Comparison of ENCODE assay signal across 44 cellular contexts in genomic region chr14:74382231-74382630, GRCh38. TPM values are rescaled to one million over a fixed set of nuclear protein-coding genes. Genes with fewer than 3 reads are reported as not detected.
"Had no signal": no experiment of that assay in that cellular context is flagged by ENCODE, and none has a peak within 500 bp of the region (broad histone marks: within the 10 kb centered on the region; RNA-seq: fewer than 3 reads in every experiment).

No MANE protein-coding gene starts in this region.

- H3K27me3 Mint-ChIP-seq: activated naive CD4-positive, alpha-beta T cell treated with anti-CD3 and anti-CD28 coated beads, Interleukin-2, amount 50 U/mL, for 24 hours; activated naive CD8-positive, alpha-beta T cell; activated naive CD8-positive, alpha-beta T cell treated with anti-CD3 and anti-CD28 coated beads for 36 hours; activated naive CD8-positive, alpha-beta T cell treated with anti-CD3 and anti-CD28 coated beads, Interleukin-2, amount 50 U/mL, for 24 hours; activated T-cell treated with anti-CD3 and anti-CD28 coated beads, Interleukin-2, amount 50 U/mL, for 24 hours; activated T-helper 17 cell treated with anti-CD3 and anti-CD28 coated beads, Interleukin-2, amount 50 U/mL, for 72 hours had no signal

- H3K27ac Mint-ChIP-seq: activated naive CD4-positive, alpha-beta T cell treated with anti-CD3 and anti-CD28 coated beads for 36 hours; activated naive CD4-positive, alpha-beta T cell treated with anti-CD3 and anti-CD28 coated beads, Interleukin-2, amount 10 ng/mL, durations not matched to agents 7 days and 5 days; activated naive CD4-positive, alpha-beta T cell treated with anti-CD3 and anti-CD28 coated beads, Interleukin-2, amount 50 U/mL, for 24 hours; activated naive CD4-positive, alpha-beta T cell treated with anti-CD3 and anti-CD28 coated beads, Interleukin-2, amount 50 U/mL, for 72 hours; activated naive CD8-positive, alpha-beta T cell; activated naive CD8-positive, alpha-beta T cell treated with anti-CD3 and anti-CD28 coated beads for 36 hours; activated naive CD8-positive, alpha-beta T cell treated with anti-CD3 and anti-CD28 coated beads, Interleukin-2, amount 10 ng/mL, durations not matched to agents 7 days and 5 days; activated naive CD8-positive, alpha-beta T cell treated with anti-CD3 and anti-CD28 coated beads, Interleukin-2, amount 50 U/mL, for 24 hours; activated T-cell treated with anti-CD3 and anti-CD28 coated beads, Interleukin-2, amount 50 U/mL, for 24 hours; activated T-cell treated with anti-CD3 and anti-CD28 coated beads, Interleukin-2, amount 50 U/mL, for 72 hours; activated T-helper 1 cell treated with anti-CD3 and anti-CD28 coated beads, Interleukin-12 subunit alpha, Interleukin-12 subunit beta, Interleukin-2, Interleukin-4 antibody, amounts not matched to agents 30 ng/mL and 10 ng/mL and 1 ng/mL, durations not matched to agents 14 hours and 24 hours and 36 hours; activated T-helper 17 cell treated with anti-CD3 and anti-CD28 coated beads, Interleukin-2, amount 50 U/mL, for 72 hours; activated T-helper 2 cell treated with anti-CD3 and anti-CD28 coated beads, Interferon-gamma antibody, Interleukin-2, Interleukin-4, amounts not matched to agents 10 μg/mL and 5 μg/mL and 100 μg/mL, durations not matched to agents 14 hours and 24 hours and 36 hours; brain had no signal

- H3K4me1 Mint-ChIP-seq: activated naive CD4-positive, alpha-beta T cell treated with anti-CD3 and anti-CD28 coated beads, Interleukin-2, amount 10 ng/mL, durations not matched to agents 7 days and 5 days; activated naive CD4-positive, alpha-beta T cell treated with anti-CD3 and anti-CD28 coated beads, Interleukin-2, amount 50 U/mL, for 24 hours; activated naive CD8-positive, alpha-beta T cell treated with anti-CD3 and anti-CD28 coated beads for 36 hours; activated naive CD8-positive, alpha-beta T cell treated with anti-CD3 and anti-CD28 coated beads, Interleukin-2, amount 50 U/mL, for 24 hours; activated T-helper 17 cell treated with anti-CD3 and anti-CD28 coated beads, Interleukin-2, amount 50 U/mL, for 72 hours; brain; central memory CD8-positive, alpha-beta T cell had no signal

- H3K9me3 Mint-ChIP-seq: activated naive CD4-positive, alpha-beta T cell treated with anti-CD3 and anti-CD28 coated beads for 36 hours; activated naive CD4-positive, alpha-beta T cell treated with anti-CD3 and anti-CD28 coated beads, Interleukin-2, amount 10 ng/mL, durations not matched to agents 7 days and 5 days; activated naive CD4-positive, alpha-beta T cell treated with anti-CD3 and anti-CD28 coated beads, Interleukin-2, amount 50 U/mL, for 24 hours; activated naive CD4-positive, alpha-beta T cell treated with anti-CD3 and anti-CD28 coated beads, Interleukin-2, amount 50 U/mL, for 72 hours; activated naive CD8-positive, alpha-beta T cell treated with anti-CD3 and anti-CD28 coated beads for 36 hours; activated naive CD8-positive, alpha-beta T cell treated with anti-CD3 and anti-CD28 coated beads, Interleukin-2, amount 10 ng/mL, durations not matched to agents 7 days and 5 days; activated naive CD8-positive, alpha-beta T cell treated with anti-CD3 and anti-CD28 coated beads, Interleukin-2, amount 50 U/mL, for 24 hours; activated T-cell treated with anti-CD3 and anti-CD28 coated beads, Interleukin-2, amount 50 U/mL, for 24 hours; activated T-cell treated with anti-CD3 and anti-CD28 coated beads, Interleukin-2, amount 50 U/mL, for 4 hours; activated T-cell treated with anti-CD3 and anti-CD28 coated beads, Interleukin-2, amount 50 U/mL, for 72 hours; activated T-helper 1 cell treated with anti-CD3 and anti-CD28 coated beads, Interleukin-12 subunit alpha, Interleukin-12 subunit beta, Interleukin-2, Interleukin-4 antibody, amounts not matched to agents 30 ng/mL and 10 ng/mL and 1 ng/mL, durations not matched to agents 14 hours and 24 hours and 36 hours; activated T-helper 17 cell treated with anti-CD3 and anti-CD28 coated beads, Interleukin-2, amount 50 U/mL, for 72 hours; activated T-helper 2 cell treated with anti-CD3 and anti-CD28 coated beads, Interferon-gamma antibody, Interleukin-2, Interleukin-4, amounts not matched to agents 10 μg/mL and 5 μg/mL and 100 μg/mL, durations not matched to agents 14 hours and 24 hours and 36 hours; brain; central memory CD8-positive, alpha-beta T cell had no signal

- H3K4me3 ChIP-seq: adrenal gland, ascending aorta, body of pancreas, breast epithelium, cardiac muscle cell had no signal

- ATAC-seq: activated naive CD4-positive, alpha-beta T cell treated with anti-CD3 and anti-CD28 coated beads, Interleukin-2, amount 50 U/mL, for 72 hours; activated naive CD8-positive, alpha-beta T cell treated with anti-CD3 and anti-CD28 coated beads, Interleukin-2, amount 50 U/mL, for 24 hours; activated T-cell treated with anti-CD3 and anti-CD28 coated beads, Interleukin-2, amount 50 U/mL, for 4 hours; activated T-cell treated with anti-CD3 and anti-CD28 coated beads, Interleukin-2, amount 50 U/mL, for 72 hours; activated T-helper 17 cell treated with anti-CD3 and anti-CD28 coated beads, Interleukin-2, amount 50 U/mL, for 72 hours; body of pancreas had no signal

- FAIRE-seq: astrocyte, bronchial epithelial cell had no signal

- H3K36me3 Mint-ChIP-seq: activated naive CD4-positive, alpha-beta T cell treated with anti-CD3 and anti-CD28 coated beads, Interleukin-2, amount 10 ng/mL, durations not matched to agents 7 days and 5 days; activated naive CD4-positive, alpha-beta T cell treated with anti-CD3 and anti-CD28 coated beads, Interleukin-2, amount 50 U/mL, for 24 hours; activated naive CD4-positive, alpha-beta T cell treated with anti-CD3 and anti-CD28 coated beads, Interleukin-2, amount 50 U/mL, for 72 hours; activated naive CD8-positive, alpha-beta T cell; activated naive CD8-positive, alpha-beta T cell treated with anti-CD3 and anti-CD28 coated beads for 36 hours; activated naive CD8-positive, alpha-beta T cell treated with anti-CD3 and anti-CD28 coated beads, Interleukin-2, amount 10 ng/mL, durations not matched to agents 7 days and 5 days; brain had no signal

- DNase-seq: activated effector memory CD4-positive, alpha-beta T cell treated with anti-CD3 and anti-CD28 coated beads, Interleukin-2, amount 50 U/mL, for 16 hours; activated effector memory CD4-positive, alpha-beta T cell treated with Interleukin-2 at 50 U/mL for 16 hours; activated gamma-delta T cell; activated gamma-delta T cell treated with Interleukin-2 at 50 U/mL for 16 hours; activated naive CD4-positive, alpha-beta T cell; activated naive CD4-positive, alpha-beta T cell treated with anti-CD3 and anti-CD28 coated beads for 36 hours; activated naive CD4-positive, alpha-beta T cell treated with anti-CD3 and anti-CD28 coated beads, Interleukin-2, amount 10 ng/mL, durations not matched to agents 7 days and 5 days; activated naive CD4-positive, alpha-beta T cell treated with anti-CD3 and anti-CD28 coated beads, Interleukin-2, amount 50 U/mL, for 16 hours; activated naive CD4-positive, alpha-beta T cell treated with Interleukin-2 at 50 U/mL for 16 hours; activated naive CD8-positive, alpha-beta T cell treated with anti-CD3 and anti-CD28 coated beads for 36 hours; activated naive CD8-positive, alpha-beta T cell treated with anti-CD3 and anti-CD28 coated beads, Interleukin-2, amount 10 ng/mL, durations not matched to agents 7 days and 5 days; activated naive CD8-positive, alpha-beta T cell treated with anti-CD3 and anti-CD28 coated beads, Interleukin-2, amount 50 U/mL, for 24 hours; activated T-cell treated with anti-CD3 and anti-CD28 coated beads, Interleukin-2, amount 50 U/mL, for 1 hour; activated T-cell treated with anti-CD3 and anti-CD28 coated beads, Interleukin-2, amount 50 U/mL, for 24 hours; activated T-cell treated with anti-CD3 and anti-CD28 coated beads, Interleukin-2, amount 50 U/mL, for 4 hours; activated T-cell treated with anti-CD3 and anti-CD28 coated beads, Interleukin-2, amount 50 U/mL, for 48 hours; activated T-cell treated with anti-CD3 and anti-CD28 coated beads, Interleukin-2, amount 50 U/mL, for 72 hours; adrenal gland; amniotic stem cell; amygdala; anterior cingulate cortex; aorta; body of pancreas; brain microvascular endothelial cell; caudate nucleus; central memory CD4-positive, alpha-beta T cell; cerebellar nuclear complex had no signal

- H3K27me3 ChIP-seq: adrenal gland, ascending aorta, body of pancreas, breast epithelium, cardiac muscle cell had no signal

- H3K4me3 Mint-ChIP-seq: activated naive CD4-positive, alpha-beta T cell treated with anti-CD3 and anti-CD28 coated beads for 36 hours; activated naive CD4-positive, alpha-beta T cell treated with anti-CD3 and anti-CD28 coated beads, Interleukin-2, amount 10 ng/mL, durations not matched to agents 7 days and 5 days; activated naive CD4-positive, alpha-beta T cell treated with anti-CD3 and anti-CD28 coated beads, Interleukin-2, amount 50 U/mL, for 24 hours; activated naive CD8-positive, alpha-beta T cell; activated naive CD8-positive, alpha-beta T cell treated with anti-CD3 and anti-CD28 coated beads for 36 hours; activated naive CD8-positive, alpha-beta T cell treated with anti-CD3 and anti-CD28 coated beads, Interleukin-2, amount 10 ng/mL, durations not matched to agents 7 days and 5 days; activated naive CD8-positive, alpha-beta T cell treated with anti-CD3 and anti-CD28 coated beads, Interleukin-2, amount 50 U/mL, for 24 hours; activated T-cell treated with anti-CD3 and anti-CD28 coated beads, Interleukin-2, amount 50 U/mL, for 24 hours; activated T-cell treated with anti-CD3 and anti-CD28 coated beads, Interleukin-2, amount 50 U/mL, for 4 hours; activated T-cell treated with anti-CD3 and anti-CD28 coated beads, Interleukin-2, amount 50 U/mL, for 72 hours; activated T-helper 1 cell treated with anti-CD3 and anti-CD28 coated beads, Interleukin-12 subunit alpha, Interleukin-12 subunit beta, Interleukin-2, Interleukin-4 antibody, amounts not matched to agents 30 ng/mL and 10 ng/mL and 1 ng/mL, durations not matched to agents 14 hours and 24 hours and 36 hours; activated T-helper 17 cell treated with anti-CD3 and anti-CD28 coated beads, Interleukin-2, amount 50 U/mL, for 72 hours; brain; central memory CD8-positive, alpha-beta T cell had no signal

- H3K27ac ChIP-seq: adrenal gland, ascending aorta, body of pancreas, brain microvascular endothelial cell, breast epithelium, cardiac muscle cell had no signal

- H3K4me1 ChIP-seq: adrenal gland, ascending aorta, body of pancreas, breast epithelium had no signal

- H3K36me3 ChIP-seq: adrenal gland, ascending aorta, brain microvascular endothelial cell, breast epithelium, cardiac muscle cell had no signal

- H3K9me3 ChIP-seq: adrenal gland, ascending aorta, body of pancreas, breast epithelium had no signal

RNA-seq across cellular contexts. Expression of gene VRTN, which starts 34.0 kb away (rescaled TPM):
- total RNA-seq: activated naive CD4-positive, alpha-beta T cell treated with anti-CD3 and anti-CD28 coated beads for 36 hours; activated naive CD4-positive, alpha-beta T cell treated with anti-CD3 and anti-CD28 coated beads, Interleukin-2, amount 50 U/mL, for 72 hours; activated naive CD8-positive, alpha-beta T cell treated with anti-CD3 and anti-CD28 coated beads for 36 hours; activated naive CD8-positive, alpha-beta T cell treated with anti-CD3 and anti-CD28 coated beads, Interleukin-2, amount 10 ng/mL, durations not matched to agents 7 days and 5 days; activated T-cell treated with anti-CD3 and anti-CD28 coated beads, Interleukin-2, amount 50 U/mL, for 72 hours; activated T-helper 1 cell treated with anti-CD3 and anti-CD28 coated beads, Interleukin-12 subunit alpha, Interleukin-12 subunit beta, Interleukin-2, Interleukin-4 antibody, amounts not matched to agents 30 ng/mL and 10 ng/mL and 1 ng/mL, durations not matched to agents 14 hours and 24 hours and 36 hours; activated T-helper 17 cell treated with anti-CD3 and anti-CD28 coated beads, Interleukin-2, amount 50 U/mL, for 72 hours; activated T-helper 2 cell treated with anti-CD3 and anti-CD28 coated beads, Interferon-gamma antibody, Interleukin-2, Interleukin-4, amounts not matched to agents 10 μg/mL and 5 μg/mL and 100 μg/mL, durations not matched to agents 14 hours and 24 hours and 36 hours; aorta; ascending aorta; body of pancreas; breast epithelium; bronchial epithelial cell; cardiac septum; cerebellum; chondrocyte had no signal
- polyA plus RNA-seq: adipose tissue, adrenal gland, aorta had no signal

RNA-seq across cellular contexts. Expression of gene SYNDIG1L, which starts 43.8 kb away (rescaled TPM):
- total RNA-seq: activated naive CD4-positive, alpha-beta T cell treated with anti-CD3 and anti-CD28 coated beads for 36 hours; activated naive CD4-positive, alpha-beta T cell treated with anti-CD3 and anti-CD28 coated beads, Interleukin-2, amount 50 U/mL, for 72 hours; activated naive CD8-positive, alpha-beta T cell treated with anti-CD3 and anti-CD28 coated beads for 36 hours; activated naive CD8-positive, alpha-beta T cell treated with anti-CD3 and anti-CD28 coated beads, Interleukin-2, amount 10 ng/mL, durations not matched to agents 7 days and 5 days; activated T-cell treated with anti-CD3 and anti-CD28 coated beads, Interleukin-2, amount 50 U/mL, for 4 hours; activated T-cell treated with anti-CD3 and anti-CD28 coated beads, Interleukin-2, amount 50 U/mL, for 72 hours; activated T-helper 1 cell treated with anti-CD3 and anti-CD28 coated beads, Interleukin-12 subunit alpha, Interleukin-12 subunit beta, Interleukin-2, Interleukin-4 antibody, amounts not matched to agents 30 ng/mL and 10 ng/mL and 1 ng/mL, durations not matched to agents 14 hours and 24 hours and 36 hours; activated T-helper 17 cell treated with anti-CD3 and anti-CD28 coated beads, Interleukin-2, amount 50 U/mL, for 72 hours; activated T-helper 2 cell treated with anti-CD3 and anti-CD28 coated beads, Interferon-gamma antibody, Interleukin-2, Interleukin-4, amounts not matched to agents 10 μg/mL and 5 μg/mL and 100 μg/mL, durations not matched to agents 14 hours and 24 hours and 36 hours; ascending aorta; astrocyte; cardiac septum; chondrocyte had no signal
- polyA plus RNA-seq: cardiac muscle cell had no signal
